Comparison of ENCODE assay signal across 1 cellular context in the genomic region with DNA sequence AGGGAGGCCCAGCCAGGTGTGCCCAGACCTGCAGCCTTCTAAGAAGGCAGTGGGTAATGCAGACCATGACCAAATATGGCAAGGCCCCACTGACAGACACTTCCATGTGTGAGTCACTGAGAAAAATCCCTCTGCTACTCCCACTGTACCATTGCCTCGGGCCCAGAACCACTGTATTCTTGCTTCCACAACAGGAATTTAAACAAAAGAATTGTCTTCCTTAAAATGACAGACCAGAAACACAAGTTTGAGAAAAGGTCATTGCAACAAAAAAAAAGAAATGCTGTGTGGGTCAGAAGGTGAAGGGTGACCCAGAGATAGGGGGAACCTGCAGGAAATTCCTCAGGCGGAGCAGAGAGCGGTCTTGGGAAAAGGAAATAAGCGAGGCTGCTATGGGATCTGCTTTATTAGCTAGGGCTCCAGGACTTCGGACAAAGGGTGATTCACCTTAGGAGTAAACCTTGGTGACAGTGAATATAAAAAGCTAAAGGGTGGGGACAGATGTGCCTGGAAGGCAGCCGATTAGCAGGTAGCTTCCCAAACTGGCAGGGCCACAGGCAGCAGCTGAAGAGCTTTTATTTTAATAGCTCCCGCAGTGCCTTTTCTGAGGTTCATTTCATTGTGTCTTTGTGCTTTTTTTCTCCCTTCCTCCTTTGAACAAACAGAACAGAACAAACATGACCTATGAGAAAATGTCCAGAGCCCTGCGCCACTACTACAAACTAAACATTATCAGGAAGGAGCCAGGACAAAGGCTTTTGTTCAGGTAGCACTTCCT.
A peak's percentile ranks its signal among the peaks of the same experiment; 100 is the strongest.
TF ChIP-seq lines count a peak whose summit lies in the region.

No MANE protein-coding gene starts in this region.

TF ChIP-seq in IMR-90, 13 proteins besides CTCF, POLR2A, EP300 and RAD21 (continued from another document):
- TF ChIP-seq, protein P1, sequence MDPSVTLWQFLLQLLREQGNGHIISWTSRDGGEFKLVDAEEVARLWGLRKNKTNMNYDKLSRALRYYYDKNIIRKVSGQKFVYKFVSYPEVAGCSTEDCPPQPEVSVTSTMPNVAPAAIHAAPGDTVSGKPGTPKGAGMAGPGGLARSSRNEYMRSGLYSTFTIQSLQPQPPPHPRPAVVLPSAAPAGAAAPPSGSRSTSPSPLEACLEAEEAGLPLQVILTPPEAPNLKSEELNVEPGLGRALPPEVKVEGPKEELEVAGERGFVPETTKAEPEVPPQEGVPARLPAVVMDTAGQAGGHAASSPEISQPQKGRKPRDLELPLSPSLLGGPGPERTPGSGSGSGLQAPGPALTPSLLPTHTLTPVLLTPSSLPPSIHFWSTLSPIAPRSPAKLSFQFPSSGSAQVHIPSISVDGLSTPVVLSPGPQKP (IDR thresholded peaks at IDR 0.05; ENCODE audit: borderline replicate concordance, low read depth, low read length) = peak; percentile 38; the same call in 1 of the 2 replicates
- no peak for TF ChIP-seq MXI1 (IDR thresholded peaks at IDR 0.05; ENCODE audit: borderline replicate concordance, low read depth, low read length)
